8 cellular contexts compared by ENCODE assay signal in the genomic region with DNA sequence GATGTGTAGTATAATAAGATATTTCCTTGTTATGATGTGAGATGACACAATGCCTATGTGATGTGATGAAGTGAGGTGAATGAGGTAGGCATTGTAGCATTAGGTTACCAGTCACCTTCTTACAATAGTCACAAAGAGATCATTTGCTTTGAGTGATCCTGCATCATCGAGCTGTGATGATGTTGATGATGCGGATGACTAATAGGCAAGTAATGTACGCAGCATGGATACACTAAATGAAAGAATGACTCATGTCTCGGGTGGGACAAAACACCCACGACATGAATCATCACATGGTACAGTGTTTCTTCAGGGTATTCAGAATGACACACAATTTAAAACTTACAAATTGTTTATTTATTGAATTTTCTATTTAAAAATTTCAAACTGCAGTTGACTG.
DNase-seq lines count a peak whose midpoint lies in the region; ATAC-seq lines count a peak whose summit lies in the region.

No MANE protein-coding gene starts in this region.

- peak; percentile 80 for ATAC-seq in GM18867 (IDR thresholded peaks at IDR 0.05; ENCODE audit: unreplicated experiment)
- ATAC-seq in left cardiac atrium = peak; percentile 67 to 95
- no peak for ATAC-seq in GM19455 (IDR thresholded peaks at IDR 0.05; ENCODE audit: unreplicated experiment)
- no peak for ATAC-seq in GM21528 (IDR thresholded peaks at IDR 0.05; ENCODE audit: low FRiP score, unreplicated experiment)
- ATAC-seq in GM19397 (IDR thresholded peaks at IDR 0.05; ENCODE audit: unreplicated experiment) = no peak

- DNase-seq in HT1080 (ENCODE audit: low read depth) (peak; percentile 96), left cardiac atrium (no peak)
- peak; percentile 51 for DNase-seq in activated CD8-positive, alpha-beta memory T cell treated with anti-CD3 and anti-CD28 coated beads, Interleukin-2, amount 50 U/mL, for 4 hours
- DNase-seq in stimulated activated CD4-positive, alpha-beta T cell treated with anti-CD3 and anti-CD28 coated beads, TNF-alpha, amount 100 ng/mL, for 4 hours (ENCODE audit: low read depth in 3 of 3) = peak in 2 of 3 experiments; percentile 17 to 38

- intact Hi-C loops in left cardiac atrium (cut with DNase I) = no loop called here

Comparison
In these comparisons a context has a peak if more than half of its experiments do, and no peak if none do; other contexts are left out.
1. ATAC-seq: peak in GM18867 (single experiment) and left cardiac atrium (2 of 2); none in GM19455 (single experiment), GM21528 (single experiment) and GM19397 (single experiment).